Comparison of ENCODE assay signal across 18 cellular contexts in genomic region chr6:40708049-40708448, GRCh38.
DNase-seq lines count a peak whose midpoint lies in the region; ATAC-seq and TF ChIP-seq lines count a peak whose summit lies in the region.
"Had no signal": no experiment of that assay in that cellular context is flagged by ENCODE, and none has a peak within 500 bp of the region (broad histone marks: within the 10 kb centered on the region; RNA-seq: fewer than 3 reads in every experiment).

No MANE protein-coding gene starts in this region.

- H2BK5ac ChIP-seq in H9 (ENCODE audit: insufficient read length, low read length), result no peak overlapping the region

- H3K4me1 ChIP-seq in BLaER1 (peaks cover 95% of the 10 kb centered on the region), ascending aorta (peaks cover 0 to 12% of the 10 kb centered on the region in 2 donors), neural progenitor cell (peaks cover 27% of the 10 kb centered on the region), thoracic aorta (ENCODE audit: control insufficient read depth in 1 of 2, low read depth in 2 of 2) (peaks cover 13 to 50% of the 10 kb centered on the region in 2 donors), H9 (ENCODE audit: insufficient read depth, low read length) (peaks cover 4% of the 10 kb centered on the region; the same call in 1 of the 2 replicates)
- H3K4me1 ChIP-seq: A549 had no signal

- no peak overlapping the region for H4K91ac ChIP-seq in H9 (ENCODE audit: insufficient read length, low read depth, low read length)

- H3K4me2 ChIP-seq in BLaER1 (peak overlapping the region; percentile 94), neural progenitor cell (no peak overlapping the region), H9 (ENCODE audit: insufficient read depth, insufficient read length, low read length) (no peak overlapping the region)
- H3K4me2 ChIP-seq: A549 had no signal

- H2BK20ac ChIP-seq in H9 (ENCODE audit: low read depth, low read length, poor library complexity, severe bottlenecking), result no peak overlapping the region

- H2AFZ ChIP-seq in neural progenitor cell (replicated peaks) (no peak overlapping the region), H9 (ENCODE audit: low read length) (no peak overlapping the region)
- H2AFZ ChIP-seq: GM23248 had no signal

- H3K36me3 ChIP-seq in BLaER1 (no peaks in the 10 kb centered on the region), ascending aorta (no peaks in the 10 kb centered on the region), neural progenitor cell (no peaks in the 10 kb centered on the region), thoracic aorta (no peaks in the 10 kb centered on the region)

- H4K20me1 ChIP-seq in BLaER1 (no peaks in the 10 kb centered on the region), neural progenitor cell (ENCODE audit: low read depth) (no peaks in the 10 kb centered on the region), H9 (ENCODE audit: control insufficient read depth, insufficient read depth, insufficient read length) (no peaks in the 10 kb centered on the region)

- no peak overlapping the region for H4K5ac ChIP-seq in H9 (ENCODE audit: insufficient read length, low read depth, low read length)

- H3K9me3 ChIP-seq in BLaER1 (no peaks in the 10 kb centered on the region), ascending aorta (no peaks in the 10 kb centered on the region), neural progenitor cell (ENCODE audit: low read depth) (peaks cover 5% of the 10 kb centered on the region), thoracic aorta (no peaks in the 10 kb centered on the region), H9 (ENCODE audit: control insufficient read depth, low read depth, low read length) (peaks cover 3% of the 10 kb centered on the region)
- H3K9me3 ChIP-seq: A549 had no signal

- H3K27me3 ChIP-seq in BLaER1, result no peaks in the 10 kb centered on the region
- no peaks in the 10 kb centered on the region for H3K27me3 ChIP-seq in ascending aorta
- H3K27me3 ChIP-seq in neural progenitor cell, result no peaks in the 10 kb centered on the region
- no peaks in the 10 kb centered on the region for H3K27me3 ChIP-seq in thoracic aorta (replicated peaks; ENCODE audit: insufficient read depth)
- no peaks in the 10 kb centered on the region for H3K27me3 ChIP-seq in H9 (ENCODE audit: insufficient read depth, low read length)

- no peaks in the 10 kb centered on the region for H3K79me2 ChIP-seq in neural progenitor cell (ENCODE audit: low read depth)
- no peaks in the 10 kb centered on the region for H3K79me2 ChIP-seq in H9 (ENCODE audit: insufficient read depth, low read length)

- intact Hi-C loops in ascending aorta (cut with DNase I), result no loop called here

- no CpG with 5 or more reads among the region's 4 CpGs for WGBS in H9 (ENCODE audit: extremely low coverage, insufficient read length, low lambda C conversion rate)

- H3K27ac ChIP-seq in BLaER1 (peak overlapping the region; percentile 95), ascending aorta (peak overlapping the region; percentile 11 to 54), neural progenitor cell (no peak overlapping the region), thoracic aorta (peak overlapping the region; percentile 42 to 56), H9 (ENCODE audit: insufficient read length, low read depth, low read length) (no peak overlapping the region)
- H3K27ac ChIP-seq: 22Rv1, A549, GM23248, HL-60 had no signal

- no peak overlapping the region for H2BK12ac ChIP-seq in H9 (ENCODE audit: insufficient read length, low read depth, low read length)

- H3K27ac Mint-ChIP-seq in neural progenitor cell, result peak overlapping the region; percentile 29
- no peak overlapping the region for H3K27ac Mint-ChIP-seq in H9
- H3K27ac Mint-ChIP-seq: CD8-positive, alpha-beta T cell had no signal

- H3K27me3 Mint-ChIP-seq in neural progenitor cell (ENCODE audit: insufficient read depth, low read depth), result peaks cover 11% of the 10 kb centered on the region
- H3K27me3 Mint-ChIP-seq in H9 (ENCODE audit: low read depth), result peaks cover 5% of the 10 kb centered on the region; the same call in 1 of the 2 replicates

- H3K4me1 Mint-ChIP-seq in neural progenitor cell (peaks cover 52% of the 10 kb centered on the region), H9 (peaks cover 17 to 20% of the 10 kb centered on the region in 2 experiments)

- DNase-seq in ascending aorta (ENCODE audit: low spot score in 2 of 2) (no peak), neural progenitor cell (ENCODE audit: low spot score) (no peak), thoracic aorta (ENCODE audit: low spot score) (no peak), GM10266 (ENCODE audit: extremely low spot score) (no peak), T1000 (lab: John Stamatoyannopoulos, UW) (no peak), H9 (no peak)
- DNase-seq: AML-193; Calu3; CD8-positive, alpha-beta T cell; DMS79 treated with DMSO at 0.1 percent for 48 hours; GF-D8; GM23248; HCEC 1CT had no signal

- peaks cover 24% of the 10 kb centered on the region for H3F3A ChIP-seq in neural progenitor cell (ENCODE audit: low read depth)

- ATAC-seq in thoracic aorta (ENCODE audit: insufficient number of reproducible peaks, low FRiP score, low read depth), result peak; percentile 74
- ATAC-seq: A549; CD8-positive, alpha-beta T cell; GM12878 had no signal

- no peak overlapping the region for H4K8ac ChIP-seq in H9 (replicated peaks; ENCODE audit: insufficient read length, low read depth, low read length)

- H3K23me2 ChIP-seq in H9 (ENCODE audit: insufficient read length, low read depth, low read length, poor library complexity, severe bottlenecking), result no peaks in the 10 kb centered on the region

- H2AK5ac ChIP-seq in H9 (ENCODE audit: insufficient read length, low read length), result no peak overlapping the region

- H3K14ac ChIP-seq in H9 (ENCODE audit: insufficient read depth, low read length), result no peak overlapping the region

- TF ChIP-seq CTCF in ascending aorta (IDR thresholded peaks at IDR 0.05) (no peak), neural progenitor cell (IDR thresholded peaks at IDR 0.05) (no peak), thoracic aorta (IDR thresholded peaks at IDR 0.05) (no peak), GM10266 (IDR thresholded peaks at IDR 0.05; ENCODE audit: control insufficient read depth, insufficient read depth, low read depth, missing control alignments) (no peak), H9 (conservative IDR thresholded peaks at IDR 0.05) (no peak)

- H3K4me3 ChIP-seq in BLaER1, result peak overlapping the region; percentile 45
- no peak overlapping the region for H3K4me3 ChIP-seq in ascending aorta
- H3K4me3 ChIP-seq in neural progenitor cell, result no peak overlapping the region
- no peak overlapping the region for H3K4me3 ChIP-seq in thoracic aorta
- H3K4me3 ChIP-seq: A549, GM12878, GM23248 had no signal

- H3K18ac ChIP-seq in H9 (ENCODE audit: insufficient read length, low read depth, low read length), result no peak overlapping the region

- no peak overlapping the region for H3K4ac ChIP-seq in H9 (ENCODE audit: low read depth, low read length)

- H3K23ac ChIP-seq in H9 (ENCODE audit: insufficient read length, low read depth, low read length), result no peak overlapping the region

- H3K56ac ChIP-seq in H9 (ENCODE audit: insufficient read length, low read depth, low read length), result no peak overlapping the region

- H3K9ac ChIP-seq in BLaER1, result peak overlapping the region; percentile 93
- H3K9ac ChIP-seq in neural progenitor cell, result no peak overlapping the region
- no peak overlapping the region for H3K9ac ChIP-seq in H9 (ENCODE audit: extremely low read depth, insufficient read length, low read length)
- H3K9ac ChIP-seq: GM23248 had no signal

- H3K36me3 Mint-ChIP-seq in neural progenitor cell (peaks cover 10% of the 10 kb centered on the region), H9 (ENCODE audit: insufficient read depth in 1 of 3, low read depth in 3 of 3) (peaks cover 0 to 10% (median 9%) of the 10 kb centered on the region in 3 experiments; a peak in 5 of 7 replicates)
- H3K36me3 Mint-ChIP-seq: CD8-positive, alpha-beta T cell had no signal

- no peaks in the 10 kb centered on the region for H3K79me1 ChIP-seq in H9 (ENCODE audit: insufficient read depth, low read depth, low read length, poor library complexity, severe bottlenecking)

- no peak overlapping the region for H2BK120ac ChIP-seq in H9 (ENCODE audit: low read depth, low read length, poor library complexity, severe bottlenecking)

- H2BK15ac ChIP-seq in H9 (ENCODE audit: low read depth, low read length), result no peak overlapping the region

- peaks cover 21% of the 10 kb centered on the region for H3K9me3 Mint-ChIP-seq in neural progenitor cell
- H3K9me3 Mint-ChIP-seq in H9, result peaks cover 4 to 9% of the 10 kb centered on the region in 2 experiments; a peak in 4 of 5 replicates
- H3K9me3 Mint-ChIP-seq: CD8-positive, alpha-beta T cell had no signal

- H3K4me3 Mint-ChIP-seq in neural progenitor cell (no peak overlapping the region), H9 (no peak overlapping the region)
- H3K4me3 Mint-ChIP-seq: CD8-positive, alpha-beta T cell had no signal

- H3T11ph ChIP-seq in H9 (ENCODE audit: low read length), result no peak overlapping the region

Comparison
In these comparisons a context has a peak if more than half of its experiments do, and no peak if none do; other contexts are left out.
1. H3K27ac ChIP-seq: peak in BLaER1 (single experiment), ascending aorta (2 of 2) and thoracic aorta (2 of 2); none in neural progenitor cell (single experiment) and H9 (single experiment).